ENCODE assay signal across 8 cellular contexts in genomic region chr17:7237761-7238417, GRCh38. TPM values are rescaled to one million over a fixed set of nuclear protein-coding genes. Genes with fewer than 3 reads are reported as not detected.
A peak's percentile ranks its signal among the peaks of the same experiment; 100 is the strongest.
DNase-seq lines count a peak whose midpoint lies in the region; ATAC-seq and TF ChIP-seq lines count a peak whose summit lies in the region.

No MANE protein-coding gene starts in this region.

- no peaks in the 10 kb centered on the region for H3K9me3 ChIP-seq in SK-N-MC (ENCODE audit: low read depth, low read length)
- H3K9me3 ChIP-seq in parathyroid adenoma (ENCODE audit: control insufficient read depth, low read length) = no peaks in the 10 kb centered on the region
- H3K9me3 ChIP-seq in transverse colon = no peaks in the 10 kb centered on the region

- no peak for TF ChIP-seq EP300 in transverse colon (IDR thresholded peaks at IDR 0.05; ENCODE audit: low read depth)

- peaks cover 58% of the 10 kb centered on the region for H3K36me3 Mint-ChIP-seq in HFFc6 (ENCODE audit: low read depth)
- peaks cover 46 to 47% of the 10 kb centered on the region in 2 donors for H3K36me3 Mint-ChIP-seq in activated naive CD4-positive, alpha-beta T cell treated with anti-CD3 and anti-CD28 coated beads, Interleukin-2, amount 50 U/mL, for 72 hours

- H3K27me3 ChIP-seq in parathyroid adenoma (ENCODE audit: control insufficient read depth, insufficient read depth, low read length) (no peaks in the 10 kb centered on the region), transverse colon (no peaks in the 10 kb centered on the region)

- H3K27me3 Mint-ChIP-seq in HFFc6 (ENCODE audit: insufficient read depth) = peaks cover 12% of the 10 kb centered on the region

- H3K4me2 ChIP-seq in parathyroid adenoma (ENCODE audit: low read length) = peak overlapping the region; percentile 67

- H3K4me3 ChIP-seq in SK-N-MC = peak overlapping the region; percentile 95
- peak overlapping the region; percentile 93 for H3K4me3 ChIP-seq in parathyroid adenoma (ENCODE audit: low read depth, low read length)
- peak overlapping the region; percentile 81 to 90 (median 86) for H3K4me3 ChIP-seq in transverse colon

- TF ChIP-seq CTCF in HFFc6 (IDR thresholded peaks at IDR 0.05) (no peak), parathyroid adenoma (IDR thresholded peaks at IDR 0.05) (no peak), transverse colon (IDR thresholded peaks at IDR 0.05) (no peak)

- H3K9ac ChIP-seq in SK-N-MC (ENCODE audit: insufficient read length) (peak overlapping the region; percentile 95), parathyroid adenoma (peak overlapping the region; percentile 78)

- peak overlapping the region; percentile 68 for H2AFZ ChIP-seq in parathyroid adenoma

- in situ Hi-C loops in transverse colon (cut with MboI; ENCODE audit: low pct_ligation_motif_present in 1 of 4, low pct_unique_long_range_greater_than_20kb in 1 of 4, low sequenced_read_pairs in 3 of 4) = loop anchor here in 1 of 4 donors (25.0 kb wide), 1 partner anchor 899 kb away; no protein-coding TSS in a partner anchor

- DNase-seq in C1 segment of cervical spinal cord (lab: John Stamatoyannopoulos, UW) (peak in 13 of 14 donors; percentile 16 to 76 (median 45)), HFFc6 (no peak), SK-N-MC (ENCODE audit: low read depth, low spot score) (no peak), Right ventricle myocardium superior (peak; percentile 91), transverse colon (peak; percentile 91)
- peak in 1 of 2 donors; percentile 84 for DNase-seq in activated naive CD4-positive, alpha-beta T cell treated with anti-CD3 and anti-CD28 coated beads, Interleukin-2, amount 50 U/mL, for 72 hours (ENCODE audit: low spot score in 2 of 2)

- no peaks in the 10 kb centered on the region for H3K9me3 Mint-ChIP-seq in HFFc6
- no peaks in the 10 kb centered on the region for H3K9me3 Mint-ChIP-seq in activated naive CD4-positive, alpha-beta T cell treated with anti-CD3 and anti-CD28 coated beads, Interleukin-2, amount 50 U/mL, for 72 hours

- peaks cover 64% of the 10 kb centered on the region for H3K4me1 Mint-ChIP-seq in HFFc6 (ENCODE audit: low read depth)

- peaks cover 42% of the 10 kb centered on the region for H3K36me3 ChIP-seq in SK-N-MC (ENCODE audit: insufficient read depth, low read length)
- H3K36me3 ChIP-seq in parathyroid adenoma (ENCODE audit: control insufficient read depth, insufficient read depth, low read length) = no peaks in the 10 kb centered on the region
- peaks cover 0 to 9% (median 4%) of the 10 kb centered on the region in 4 donors for H3K36me3 ChIP-seq in transverse colon

- intact Hi-C loops in Right ventricle myocardium superior (cut with DNase I) = no loop called here
- intact Hi-C loops in transverse colon (cut with DNase I; ENCODE audit: low total_unique reads) = no loop called here

- peaks cover 18% of the 10 kb centered on the region for H3K4me1 ChIP-seq in parathyroid adenoma
- peaks cover 31 to 59% (median 46%) of the 10 kb centered on the region in 4 donors for H3K4me1 ChIP-seq in transverse colon

- peak overlapping the region; percentile 93 for H3K4me3 Mint-ChIP-seq in HFFc6

- WGBS in transverse colon (ENCODE audit: low coverage in 1 of 2), 2 donors = 1% methylated on average over 49 of the region's 73 CpGs; no CpG with 5 or more reads in 1 of the 2 donors

- peak; percentile 47 for TF ChIP-seq POLR2A in transverse colon (IDR thresholded peaks at IDR 0.05)

- H3K79me2 ChIP-seq in parathyroid adenoma = peaks cover 14% of the 10 kb centered on the region

- H3K27ac Mint-ChIP-seq in HFFc6 = peak overlapping the region; percentile 85
- H3K27ac Mint-ChIP-seq in activated naive CD4-positive, alpha-beta T cell treated with anti-CD3 and anti-CD28 coated beads, Interleukin-2, amount 50 U/mL, for 72 hours = peak overlapping the region; percentile 89 to 91

- peak overlapping the region; percentile 95 for H3K27ac ChIP-seq in SK-N-MC
- peak overlapping the region; percentile 77 for H3K27ac ChIP-seq in parathyroid adenoma
- peak overlapping the region; percentile 96 to 98 (median 96) for H3K27ac ChIP-seq in transverse colon

- ATAC-seq in activated naive CD4-positive, alpha-beta T cell treated with anti-CD3 and anti-CD28 coated beads, Interleukin-2, amount 50 U/mL, for 72 hours = peak; percentile 2 to 50
- ATAC-seq in Right ventricle myocardium superior (ENCODE audit: poor library complexity) (peak; percentile 13), HG03135 (IDR thresholded peaks at IDR 0.05; ENCODE audit: unreplicated experiment) (no peak)

RNA-seq across cellular contexts. Expression of gene PHF23, which starts 1.4 kb away (rescaled TPM):
- total RNA-seq in HFFc6 (2021; fragmentation: NEBNext Ultra II Directional; extraction: Animal tissue kit (Norgen Biotek cat#: 25700)) = 10 to 100 TPM; 57.0 to 75.0 (median 68.2) TPM
- 10 to 100 TPM; 25.9 to 52.4 TPM for total RNA-seq in activated naive CD4-positive, alpha-beta T cell treated with anti-CD3 and anti-CD28 coated beads, Interleukin-2, amount 50 U/mL, for 72 hours
- total RNA-seq in Right ventricle myocardium superior (19.4 TPM), transverse colon (10 to 100 TPM; 20.6 to 33.5 (median 27.8) TPM)

RNA-seq across cellular contexts. Expression of gene DVL2, which starts 3.6 kb away (rescaled TPM):
- 10 to 100 TPM; 24.9 to 29.1 (median 27.0) TPM for total RNA-seq in HFFc6 (2021; fragmentation: NEBNext Ultra II Directional; extraction: Animal tissue kit (Norgen Biotek cat#: 25700))
- total RNA-seq in activated naive CD4-positive, alpha-beta T cell treated with anti-CD3 and anti-CD28 coated beads, Interleukin-2, amount 50 U/mL, for 72 hours = 10 to 100 TPM; 56.2 to 73.4 TPM
- total RNA-seq in Right ventricle myocardium superior (20.4 TPM), transverse colon (100 to 1,000 TPM in 2 of 4 donors, 10 to 100 TPM in 2; 35.9 to 182 (median 69.2) TPM)

RNA-seq across cellular contexts. Expression of gene GABARAP, which starts 4.4 kb away (rescaled TPM):
- 100 to 1,000 TPM; 399 to 470 (median 426) TPM for total RNA-seq in HFFc6 (2021; fragmentation: NEBNext Ultra II Directional; extraction: Animal tissue kit (Norgen Biotek cat#: 25700))
- total RNA-seq in activated naive CD4-positive, alpha-beta T cell treated with anti-CD3 and anti-CD28 coated beads, Interleukin-2, amount 50 U/mL, for 72 hours = 100 to 1,000 TPM; 167 to 298 TPM
- total RNA-seq in Right ventricle myocardium superior = 432 TPM
- total RNA-seq in transverse colon = 100 to 1,000 TPM; 209 to 479 (median 394) TPM

RNA-seq across cellular contexts. Expression of gene CTDNEP1, which starts 13.6 kb away (rescaled TPM):
- total RNA-seq in HFFc6 (2021; fragmentation: NEBNext Ultra II Directional; extraction: Animal tissue kit (Norgen Biotek cat#: 25700)) = 100 to 1,000 TPM; 127 to 168 (median 146) TPM
- total RNA-seq in activated naive CD4-positive, alpha-beta T cell treated with anti-CD3 and anti-CD28 coated beads, Interleukin-2, amount 50 U/mL, for 72 hours = 100 to 1,000 TPM; 171 to 179 TPM
- total RNA-seq in Right ventricle myocardium superior (109 TPM), transverse colon (100 to 1,000 TPM in 1 of 4 donors, 10 to 100 TPM in 3; 52.3 to 113 (median 60.4) TPM)

RNA-seq across cellular contexts. Expression of gene ELP5, which starts 14.1 kb away (rescaled TPM):
- total RNA-seq in HFFc6 (2021; fragmentation: NEBNext Ultra II Directional; extraction: Animal tissue kit (Norgen Biotek cat#: 25700)) = 10 to 100 TPM; 28.7 to 36.1 (median 34.0) TPM
- total RNA-seq in activated naive CD4-positive, alpha-beta T cell treated with anti-CD3 and anti-CD28 coated beads, Interleukin-2, amount 50 U/mL, for 72 hours = 10 to 100 TPM; 45.6 to 62.3 TPM
- total RNA-seq in Right ventricle myocardium superior (71.6 TPM), transverse colon (10 to 100 TPM in 3 of 4 donors, 1 to 10 TPM in 1; 4.9 to 36.2 (median 30.3) TPM)

Comparison
In these comparisons a context has a peak if more than half of its experiments do, and no peak if none do; other contexts are left out.
1. DNase-seq: peak in C1 segment of cervical spinal cord (13 of 14), Right ventricle myocardium superior (single experiment) and transverse colon (single experiment); none in HFFc6 (single experiment) and SK-N-MC (single experiment).
2. Peak in every context shown above with its lines, with median percentiles within 50 percentile points of each other: H3K27ac ChIP-seq and H3K4me3 ChIP-seq.